1 cellular context compared by ENCODE assay signal in the genomic region with DNA sequence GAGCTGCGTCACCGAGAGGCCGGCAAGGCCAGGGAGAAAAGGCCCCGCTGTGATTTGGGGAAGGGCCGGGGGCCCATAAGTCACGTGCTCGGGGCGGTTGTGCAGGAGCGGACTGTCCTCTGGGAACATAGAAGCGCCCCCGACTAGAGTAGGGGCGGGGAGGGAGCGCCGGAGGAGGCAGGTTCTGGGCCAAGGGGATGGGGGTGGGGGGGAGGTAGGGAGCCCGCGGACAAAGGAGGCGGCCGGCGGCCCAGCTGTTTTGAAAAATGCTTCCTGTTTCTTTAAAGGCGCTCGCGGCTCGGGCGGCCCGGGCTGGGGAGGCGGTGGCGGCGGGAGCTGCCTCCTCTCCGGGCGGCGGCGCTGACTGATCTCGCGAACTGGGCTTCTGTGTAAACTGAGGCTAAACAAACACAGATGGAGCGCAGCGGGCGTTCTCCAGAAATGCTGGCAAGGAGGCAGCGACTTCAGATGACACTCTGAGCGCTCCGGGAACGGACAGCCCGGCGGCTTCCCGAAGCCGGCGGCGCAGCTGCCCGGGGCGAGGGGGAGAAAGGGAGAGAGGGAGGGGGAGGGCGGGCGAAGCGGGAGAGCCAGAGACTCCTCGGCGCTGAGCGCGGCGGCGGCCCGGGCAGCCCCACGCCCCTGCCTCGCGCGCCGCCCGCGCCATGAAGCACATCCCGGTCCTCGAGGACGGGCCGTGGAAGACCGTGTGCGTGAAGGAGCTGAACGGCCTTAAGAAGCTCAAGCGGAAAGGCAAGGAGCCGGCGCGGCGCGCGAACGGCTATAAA.
A peak's percentile ranks its signal among the peaks of the same experiment; 100 is the strongest.
TF ChIP-seq lines count a peak whose summit lies in the region.

A gene with protein sequence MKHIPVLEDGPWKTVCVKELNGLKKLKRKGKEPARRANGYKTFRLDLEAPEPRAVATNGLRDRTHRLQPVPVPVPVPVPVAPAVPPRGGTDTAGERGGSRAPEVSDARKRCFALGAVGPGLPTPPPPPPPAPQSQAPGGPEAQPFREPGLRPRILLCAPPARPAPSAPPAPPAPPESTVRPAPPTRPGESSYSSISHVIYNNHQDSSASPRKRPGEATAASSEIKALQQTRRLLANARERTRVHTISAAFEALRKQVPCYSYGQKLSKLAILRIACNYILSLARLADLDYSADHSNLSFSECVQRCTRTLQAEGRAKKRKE (plus strand): TSS at position 467 of the 788 bp plus-strand sequence. CDS start 199 bp downstream, at position 666.

TF ChIP-seq in K562, 482 proteins besides CTCF, POLR2A, EP300 and RAD21 (continued from another document):
- TF ChIP-seq, protein P1, sequence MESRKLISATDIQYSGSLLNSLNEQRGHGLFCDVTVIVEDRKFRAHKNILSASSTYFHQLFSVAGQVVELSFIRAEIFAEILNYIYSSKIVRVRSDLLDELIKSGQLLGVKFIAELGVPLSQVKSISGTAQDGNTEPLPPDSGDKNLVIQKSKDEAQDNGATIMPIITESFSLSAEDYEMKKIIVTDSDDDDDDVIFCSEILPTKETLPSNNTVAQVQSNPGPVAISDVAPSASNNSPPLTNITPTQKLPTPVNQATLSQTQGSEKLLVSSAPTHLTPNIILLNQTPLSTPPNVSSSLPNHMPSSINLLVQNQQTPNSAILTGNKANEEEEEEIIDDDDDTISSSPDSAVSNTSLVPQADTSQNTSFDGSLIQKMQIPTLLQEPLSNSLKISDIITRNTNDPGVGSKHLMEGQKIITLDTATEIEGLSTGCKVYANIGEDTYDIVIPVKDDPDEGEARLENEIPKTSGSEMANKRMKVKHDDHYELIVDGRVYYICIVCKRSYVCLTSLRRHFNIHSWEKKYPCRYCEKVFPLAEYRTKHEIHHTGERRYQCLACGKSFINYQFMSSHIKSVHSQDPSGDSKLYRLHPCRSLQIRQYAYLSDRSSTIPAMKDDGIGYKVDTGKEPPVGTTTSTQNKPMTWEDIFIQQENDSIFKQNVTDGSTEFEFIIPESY (CRISPR knock-in tag; IDR thresholded peaks at IDR 0.05), result no peak
- TF ChIP-seq FIP1L1 (IDR thresholded peaks at IDR 0.05; ENCODE audit: low read depth, low read length, poor library complexity, severe bottlenecking) (peak; percentile 27), FOXP1 (CRISPR knock-in tag; IDR thresholded peaks at IDR 0.05) (no peak), MCM5 (IDR thresholded peaks at IDR 0.05; ENCODE audit: low read depth) (no peak), ZNF586 (CRISPR knock-in tag; conservative IDR thresholded peaks at IDR 0.05) (no peak), SMAD3 (CRISPR knock-in tag; conservative IDR thresholded peaks at IDR 0.05) (no peak), C11orf30 (IDR thresholded peaks at IDR 0.05; ENCODE audit: low read depth) (no peak), MCM3 (IDR thresholded peaks at IDR 0.05) (no peak), CBX1 (IDR thresholded peaks at IDR 0.05; ENCODE audit: low read depth) (no peak), SNRNP70 (optimal IDR thresholded peaks at IDR 0.05; ENCODE audit: low read depth, low read length) (no peak), ZNF3 (CRISPR knock-in tag; IDR thresholded peaks at IDR 0.05) (no peak)
- TF ChIP-seq, protein P2, sequence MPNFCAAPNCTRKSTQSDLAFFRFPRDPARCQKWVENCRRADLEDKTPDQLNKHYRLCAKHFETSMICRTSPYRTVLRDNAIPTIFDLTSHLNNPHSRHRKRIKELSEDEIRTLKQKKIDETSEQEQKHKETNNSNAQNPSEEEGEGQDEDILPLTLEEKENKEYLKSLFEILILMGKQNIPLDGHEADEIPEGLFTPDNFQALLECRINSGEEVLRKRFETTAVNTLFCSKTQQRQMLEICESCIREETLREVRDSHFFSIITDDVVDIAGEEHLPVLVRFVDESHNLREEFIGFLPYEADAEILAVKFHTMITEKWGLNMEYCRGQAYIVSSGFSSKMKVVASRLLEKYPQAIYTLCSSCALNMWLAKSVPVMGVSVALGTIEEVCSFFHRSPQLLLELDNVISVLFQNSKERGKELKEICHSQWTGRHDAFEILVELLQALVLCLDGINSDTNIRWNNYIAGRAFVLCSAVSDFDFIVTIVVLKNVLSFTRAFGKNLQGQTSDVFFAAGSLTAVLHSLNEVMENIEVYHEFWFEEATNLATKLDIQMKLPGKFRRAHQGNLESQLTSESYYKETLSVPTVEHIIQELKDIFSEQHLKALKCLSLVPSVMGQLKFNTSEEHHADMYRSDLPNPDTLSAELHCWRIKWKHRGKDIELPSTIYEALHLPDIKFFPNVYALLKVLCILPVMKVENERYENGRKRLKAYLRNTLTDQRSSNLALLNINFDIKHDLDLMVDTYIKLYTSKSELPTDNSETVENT (CRISPR knock-in tag; IDR thresholded peaks at IDR 0.05), result no peak
